In genomic region chr5:122129332-122129731, GRCh38 we compare ENCODE assay signal across 10 cellular contexts. TPM values are rescaled to one million over a fixed set of nuclear protein-coding genes. Genes with fewer than 3 reads are reported as not detected.
DNase-seq lines count a peak whose midpoint lies in the region; ATAC-seq, FAIRE-seq and TF ChIP-seq lines count a peak whose summit lies in the region.
"Had no signal": no experiment of that assay in that cellular context is flagged by ENCODE, and none has a peak within 500 bp of the region (broad histone marks: within the 10 kb centered on the region; RNA-seq: fewer than 3 reads in every experiment).

ZNF474 (plus strand) TSS chr5:122129546; CDS start chr5:122151991, 22,445 bp downstream.

- peak; percentile 78 for ATAC-seq in Right ventricle myocardium superior (ENCODE audit: poor library complexity)
- no peak for ATAC-seq in body of pancreas
- ATAC-seq in HG03045 (IDR thresholded peaks at IDR 0.05; ENCODE audit: unreplicated experiment): no peak
- ATAC-seq in GM18909 (IDR thresholded peaks at IDR 0.05; ENCODE audit: poor library complexity, unreplicated experiment): no peak

- H3K36me3 ChIP-seq in right atrium auricular region (no peaks in the 10 kb centered on the region), body of pancreas (replicated peaks in 1 of 2; ENCODE audit: insufficient read depth in 1 of 2, low read depth in 2 of 2) (no peaks in the 10 kb centered on the region), keratinocyte (ENCODE audit: control insufficient read depth in 2 of 2, extremely low read depth in 1 of 2, insufficient read depth in 2 of 2, low read length in 2 of 2) (no peaks in the 10 kb centered on the region)

- TF ChIP-seq POLR2A in body of pancreas (IDR thresholded peaks at IDR 0.05): no peak

- H3K79me2 ChIP-seq in keratinocyte (ENCODE audit: control insufficient read depth, insufficient read depth, low read length): no peaks in the 10 kb centered on the region

- H3K4me3 ChIP-seq in right atrium auricular region (no peak within 1 kb of the TSS), body of pancreas (no peak within 1 kb of the TSS), keratinocyte (ENCODE audit: control insufficient read depth in 2 of 3, extremely low read depth in 1 of 3, insufficient read depth in 2 of 3, low read depth in 1 of 3, low read length in 3 of 3) (no peak within 1 kb of the TSS)

- H3K27me3 ChIP-seq in right atrium auricular region (no peaks in the 10 kb centered on the region), body of pancreas (no peaks in the 10 kb centered on the region), keratinocyte (ENCODE audit: control insufficient read depth, extremely low read depth, insufficient read depth, low read length) (no peaks in the 10 kb centered on the region)

- peak within 1 kb of the TSS; percentile 26 for H3K9ac ChIP-seq in keratinocyte (ENCODE audit: control insufficient read depth, extremely low read depth, insufficient read depth, low read length)

- WGBS in body of pancreas, 2 donors: 15 to 18% methylated on average over 4 of the region's 4 CpGs

- dilution Hi-C loops in keratinocyte (cut with MboI; ENCODE audit: extremely low pct_ligation_motif_present, low sequenced_read_pairs): no loop called here

- H3K9me3 ChIP-seq in right atrium auricular region (no peaks in the 10 kb centered on the region), body of pancreas (no peaks in the 10 kb centered on the region), keratinocyte (ENCODE audit: control insufficient read depth, low read depth, low read length) (no peaks in the 10 kb centered on the region)

- intact Hi-C loops in Right ventricle myocardium superior (cut with DNase I): no loop called here
- intact Hi-C loops in body of pancreas (cut with DNase I): no loop called here

- peak within 1 kb of the TSS; percentile 39 for H3K4me2 ChIP-seq in keratinocyte (ENCODE audit: control insufficient read depth, extremely low read depth, insufficient read depth, low read depth, low read length)

- DNase-seq in Right ventricle myocardium superior (no peak), right atrium auricular region (ENCODE audit: low spot score) (no peak), body of pancreas (peak in 3 of 4 donors; percentile 13 to 32 (median 13)), keratinocyte (ENCODE audit: low read depth, low spot score) (no peak), NCI-H187 (lab: John Stamatoyannopoulos, UW) (no peak)
- DNase-seq in activated CD4-positive, CD25-positive, alpha-beta regulatory T cell (lab: John Stamatoyannopoulos, UW): no peak
- DNase-seq: activated B cell treated with CpG ODN at 0.5 μM for 24 hours, DMS79 had no signal

- no peak within 1 kb of the TSS for H2AFZ ChIP-seq in keratinocyte (ENCODE audit: control insufficient read depth, low read length)

- peak; percentile 97 for FAIRE-seq in keratinocyte (lab: Jason Lieb, UNC)

- H3K27ac ChIP-seq in right atrium auricular region: no peak within 1 kb of the TSS
- no peak within 1 kb of the TSS for H3K27ac ChIP-seq in body of pancreas
- H3K27ac ChIP-seq in keratinocyte (ENCODE audit: control insufficient read depth, insufficient read depth, low read length): peak within 1 kb of the TSS; percentile 44

- H4K20me1 ChIP-seq in keratinocyte (ENCODE audit: control insufficient read depth, extremely low read depth, insufficient read depth, low read length): no peaks in the 10 kb centered on the region

- H3K4me1 ChIP-seq in right atrium auricular region: no peaks in the 10 kb centered on the region
- no peaks in the 10 kb centered on the region for H3K4me1 ChIP-seq in body of pancreas
- peaks cover 18% of the 10 kb centered on the region for H3K4me1 ChIP-seq in keratinocyte (ENCODE audit: control insufficient read depth, extremely low read depth, insufficient read depth, low read length)

- TF ChIP-seq CTCF in right atrium auricular region (IDR thresholded peaks at IDR 0.05): no peak
- no peak for TF ChIP-seq CTCF in body of pancreas (IDR thresholded peaks at IDR 0.05)
- no peak for TF ChIP-seq CTCF in keratinocyte (optimal IDR thresholded peaks at IDR 0.05 in 1 of 3, IDR thresholded peaks at IDR 0.05 in 1 of 3, conservative IDR thresholded peaks at IDR 0.05 in 1 of 3; ENCODE audit: extremely low read depth in 1 of 3, insufficient read depth in 2 of 3, low read length in 3 of 3)

- no peaks in the 10 kb centered on the region for H3K9me1 ChIP-seq in keratinocyte (ENCODE audit: control insufficient read depth, extremely low read depth, insufficient read depth, low read length)

RNA-seq across cellular contexts. Expression of gene ZNF474, which starts in this region (rescaled TPM):
- total RNA-seq in Right ventricle myocardium superior (not detected), right atrium auricular region (not detected), body of pancreas (not detected)
- 0.05 to 0.08 TPM in 2 of 3 replicates, not detected in the other for polyA plus RNA-seq in keratinocyte
- polyA plus RNA-seq in keratinocyte (2011; ENCODE audit: low read depth): 0.59 TPM
- 0.04 and 0.15 TPM in 2 replicates for polyA plus RNA-seq in keratinocyte (2011; cell fraction: cytosol; rRNA removed)
- 0.20 and 0.23 TPM in 2 replicates for polyA plus RNA-seq in keratinocyte (2011; cell fraction: nucleus; rRNA removed)
- polyA plus RNA-seq in keratinocyte (2012; ENCODE audit: low replicate concordance): 0.13 TPM in 1 of 2 replicates, not detected in the other
- polyA minus RNA-seq in keratinocyte: 0.46 TPM in 1 of 3 replicates, not detected in the others
- polyA minus RNA-seq in keratinocyte (2011; cell fraction: cytosol; rRNA and poly(A)+ RNA removed): not detected
- polyA minus RNA-seq in keratinocyte (2011; cell fraction: nucleus; rRNA and poly(A)+ RNA removed): not detected in 2 replicates
- total RNA-seq: activated B cell treated with CpG ODN at 0.5 μM for 24 hours had no signal

Comparison
In these comparisons a context has a peak if more than half of its experiments do, and no peak if none do; other contexts are left out.
1. Peak in ATAC-seq in Right ventricle myocardium superior; RNA of the gene not detected or under 1 TPM.
2. Peak in DNase-seq in body of pancreas; RNA of the gene not detected or under 1 TPM.